Comparison of ENCODE assay signal across 12 cellular contexts in genomic region chr11:104694259-104695070, GRCh38.
DNase-seq lines count a peak whose midpoint lies in the region; ATAC-seq and TF ChIP-seq lines count a peak whose summit lies in the region.
"Had no signal": no experiment of that assay in that cellular context is flagged by ENCODE, and none has a peak within 500 bp of the region (broad histone marks: within the 10 kb centered on the region; RNA-seq: fewer than 3 reads in every experiment).

No MANE protein-coding gene starts in this region.

- POLR2A ChIA-PET in WTC11 (lab: Charles Lee), result no interaction called here

- H3K9me2 ChIP-seq in hepatocyte (replicated peaks; ENCODE audit: insufficient read depth), result no peaks in the 10 kb centered on the region

- peaks cover 13% of the 10 kb centered on the region for H3K9me3 Mint-ChIP-seq in WTC11
- peaks cover 17% of the 10 kb centered on the region for H3K9me3 Mint-ChIP-seq in activated T-helper 1 cell treated with anti-CD3 and anti-CD28 coated beads, Interleukin-12 subunit alpha, Interleukin-12 subunit beta, Interleukin-2, Interleukin-4 antibody, amounts not matched to agents 30 ng/mL and 10 ng/mL and 1 ng/mL, durations not matched to agents 14 hours and 24 hours and 36 hours
- H3K9me3 Mint-ChIP-seq: central memory CD8-positive, alpha-beta T cell had no signal

- peak overlapping the region; percentile 44 for H3K27ac Mint-ChIP-seq in WTC11
- H3K27ac Mint-ChIP-seq in activated T-helper 1 cell treated with anti-CD3 and anti-CD28 coated beads, Interleukin-12 subunit alpha, Interleukin-12 subunit beta, Interleukin-2, Interleukin-4 antibody, amounts not matched to agents 30 ng/mL and 10 ng/mL and 1 ng/mL, durations not matched to agents 14 hours and 24 hours and 36 hours, result no peak overlapping the region

- ATAC-seq in WTC11 (no peak; the same call in 1 of the 2 replicates), GM19463 (IDR thresholded peaks at IDR 0.05; ENCODE audit: unreplicated experiment) (no peak)
- ATAC-seq: heart right ventricle had no signal

- DNase-seq in HT-29 (ENCODE audit: low spot score), result peak; percentile 35
- no peak for DNase-seq in WTC11 (ENCODE audit: low spot score)
- peak; percentile 26 for DNase-seq in hepatocyte (ENCODE audit: low spot score)
- no peak for DNase-seq in SIG-M5 (lab: John Stamatoyannopoulos, UW)
- no peak for DNase-seq in NCI-H1048 (lab: John Stamatoyannopoulos, UW)
- DNase-seq in activated T-helper 1 cell treated with anti-CD3 and anti-CD28 coated beads, Interleukin-12 subunit alpha, Interleukin-12 subunit beta, Interleukin-2, Interleukin-4 antibody, amounts not matched to agents 30 ng/mL and 10 ng/mL and 1 ng/mL, durations not matched to agents 14 hours and 24 hours and 36 hours (ENCODE audit: low spot score), result no peak
- DNase-seq: activated CD8-positive, alpha-beta memory T cell treated with anti-CD3 and anti-CD28 coated beads, Interleukin-2, amount 50 U/mL, for 48 hours; heart right ventricle; NCI-H446 treated with DMSO at 0.1 percent for 48 hours had no signal

- CTCF ChIA-PET in WTC11 (lab: Charles Lee), result interaction anchor here (0.9 kb wide), 1 partner anchor 1168 kb away, joined by 3 read pairs; no protein-coding TSS in a partner anchor

- H3K4me2 ChIP-seq in hepatocyte, result no peak overlapping the region

- H3K4me1 Mint-ChIP-seq in WTC11, result peaks cover 13% of the 10 kb centered on the region
- peaks cover 4% of the 10 kb centered on the region for H3K4me1 Mint-ChIP-seq in activated T-helper 1 cell treated with anti-CD3 and anti-CD28 coated beads, Interleukin-12 subunit alpha, Interleukin-12 subunit beta, Interleukin-2, Interleukin-4 antibody, amounts not matched to agents 30 ng/mL and 10 ng/mL and 1 ng/mL, durations not matched to agents 14 hours and 24 hours and 36 hours (ENCODE audit: low read depth)

- H3K36me3 Mint-ChIP-seq in WTC11, result peaks cover 8% of the 10 kb centered on the region
- H3K36me3 Mint-ChIP-seq in activated T-helper 1 cell treated with anti-CD3 and anti-CD28 coated beads, Interleukin-12 subunit alpha, Interleukin-12 subunit beta, Interleukin-2, Interleukin-4 antibody, amounts not matched to agents 30 ng/mL and 10 ng/mL and 1 ng/mL, durations not matched to agents 14 hours and 24 hours and 36 hours (ENCODE audit: low read depth), result peaks cover 14% of the 10 kb centered on the region

- no peaks in the 10 kb centered on the region for H3K9me3 ChIP-seq in hepatocyte (ENCODE audit: low read depth)
- H3K9me3 ChIP-seq: heart right ventricle had no signal

- H4K20me1 ChIP-seq in hepatocyte (ENCODE audit: insufficient read depth, poor library complexity, severe bottlenecking), result no peaks in the 10 kb centered on the region

- 83% methylated on average over 7 of the region's 7 CpGs for WGBS in hepatocyte (ENCODE audit: low lambda C conversion rate, missing lambda C conversion rate)

- H3K79me2 ChIP-seq in ACC112 (ENCODE audit: control insufficient read depth, insufficient read depth, low read length, unreplicated experiment), result no peaks in the 10 kb centered on the region
- H3K79me2 ChIP-seq in hepatocyte, result no peaks in the 10 kb centered on the region

- intact Hi-C loops in activated T-helper 1 cell treated with anti-CD3 and anti-CD28 coated beads, Interleukin-12 subunit alpha, Interleukin-12 subunit beta, Interleukin-2, Interleukin-4 antibody, amounts not matched to agents 30 ng/mL and 10 ng/mL and 1 ng/mL, durations not matched to agents 14 hours and 24 hours and 36 hours (cut with micrococcal nuclease), result loop anchor here (5.0 kb wide), 1 partner anchor 38 kb away; no protein-coding TSS in a partner anchor

- no peak overlapping the region for H3K4me3 Mint-ChIP-seq in WTC11
- H3K4me3 Mint-ChIP-seq in activated T-helper 1 cell treated with anti-CD3 and anti-CD28 coated beads, Interleukin-12 subunit alpha, Interleukin-12 subunit beta, Interleukin-2, Interleukin-4 antibody, amounts not matched to agents 30 ng/mL and 10 ng/mL and 1 ng/mL, durations not matched to agents 14 hours and 24 hours and 36 hours, result no peak overlapping the region
- H3K4me3 Mint-ChIP-seq: central memory CD8-positive, alpha-beta T cell had no signal

- H3K4me1 ChIP-seq in ACC112 (ENCODE audit: control insufficient read depth, insufficient read depth, low read length, unreplicated experiment) (no peaks in the 10 kb centered on the region), hepatocyte (ENCODE audit: insufficient read depth) (no peaks in the 10 kb centered on the region)

- no peak overlapping the region for H2AFZ ChIP-seq in ACC112 (ENCODE audit: low read length, unreplicated experiment)
- no peak overlapping the region for H2AFZ ChIP-seq in hepatocyte

- no peaks in the 10 kb centered on the region for H3K36me3 ChIP-seq in ACC112 (ENCODE audit: insufficient read depth, low read length)
- no peaks in the 10 kb centered on the region for H3K36me3 ChIP-seq in hepatocyte (replicated peaks; ENCODE audit: insufficient read depth, low read depth)
- H3K36me3 ChIP-seq: heart right ventricle had no signal

- H3K27me3 ChIP-seq in ACC112 (ENCODE audit: insufficient read depth, low read length) (no peaks in the 10 kb centered on the region), hepatocyte (no peaks in the 10 kb centered on the region)
- H3K27me3 ChIP-seq: heart right ventricle had no signal

- no peak overlapping the region for H3K4me3 ChIP-seq in ACC112 (ENCODE audit: low read depth, low read length)
- H3K4me3 ChIP-seq in hepatocyte, result no peak overlapping the region
- H3K4me3 ChIP-seq: heart right ventricle had no signal

- peak overlapping the region; percentile 11; the same call in 1 of the 2 replicates for H3K27ac ChIP-seq in ACC112 (ENCODE audit: low read depth, low read length)
- peak overlapping the region; percentile 34 for H3K27ac ChIP-seq in hepatocyte

- TF ChIP-seq CTCF in WTC11 (IDR thresholded peaks at IDR 0.05) (no peak), hepatocyte (IDR thresholded peaks at IDR 0.05; ENCODE audit: poor library complexity) (no peak)

- H3K27me3 Mint-ChIP-seq in WTC11 (ENCODE audit: low read depth), result no peaks in the 10 kb centered on the region
- H3K27me3 Mint-ChIP-seq in activated T-helper 1 cell treated with anti-CD3 and anti-CD28 coated beads, Interleukin-12 subunit alpha, Interleukin-12 subunit beta, Interleukin-2, Interleukin-4 antibody, amounts not matched to agents 30 ng/mL and 10 ng/mL and 1 ng/mL, durations not matched to agents 14 hours and 24 hours and 36 hours (ENCODE audit: insufficient read depth), result no peaks in the 10 kb centered on the region
- H3K27me3 Mint-ChIP-seq: central memory CD8-positive, alpha-beta T cell had no signal

TF ChIP-seq in WTC11, 78 proteins besides CTCF, POLR2A, EP300 and RAD21:
- TF ChIP-seq ZNF232 (CRISPR knock-in tag; IDR thresholded peaks at IDR 0.05) (no peak), KAT7 (CRISPR knock-in tag; IDR thresholded peaks at IDR 0.05; ENCODE audit: borderline replicate concordance) (no peak), GABPB1 (CRISPR knock-in tag; IDR thresholded peaks at IDR 0.05) (no peak), JUN (CRISPR knock-in tag; IDR thresholded peaks at IDR 0.05) (no peak), MAX (CRISPR knock-in tag; IDR thresholded peaks at IDR 0.05) (no peak), ERG (CRISPR knock-in tag; IDR thresholded peaks at IDR 0.05) (no peak), ATF1 (CRISPR knock-in tag; IDR thresholded peaks at IDR 0.05) (no peak), ARID4B (CRISPR knock-in tag; IDR thresholded peaks at IDR 0.05; ENCODE audit: borderline replicate concordance) (no peak)

Comparison
In these comparisons a context has a peak if more than half of its experiments do, and no peak if none do; other contexts are left out.
1. DNase-seq: peak in HT-29 (single experiment) and hepatocyte (single experiment); none in WTC11 (single experiment), SIG-M5 (single experiment), NCI-H1048 (single experiment) and activated T-helper 1 cell treated with anti-CD3 and anti-CD28 coated beads, Interleukin-12 subunit alpha, Interleukin-12 subunit beta, Interleukin-2, Interleukin-4 antibody, amounts not matched to agents 30 ng/mL and 10 ng/mL and 1 ng/mL, durations not matched to agents 14 hours and 24 hours and 36 hours (single experiment).